Comparison of ENCODE assay signal across 1 cellular context in the genomic region with DNA sequence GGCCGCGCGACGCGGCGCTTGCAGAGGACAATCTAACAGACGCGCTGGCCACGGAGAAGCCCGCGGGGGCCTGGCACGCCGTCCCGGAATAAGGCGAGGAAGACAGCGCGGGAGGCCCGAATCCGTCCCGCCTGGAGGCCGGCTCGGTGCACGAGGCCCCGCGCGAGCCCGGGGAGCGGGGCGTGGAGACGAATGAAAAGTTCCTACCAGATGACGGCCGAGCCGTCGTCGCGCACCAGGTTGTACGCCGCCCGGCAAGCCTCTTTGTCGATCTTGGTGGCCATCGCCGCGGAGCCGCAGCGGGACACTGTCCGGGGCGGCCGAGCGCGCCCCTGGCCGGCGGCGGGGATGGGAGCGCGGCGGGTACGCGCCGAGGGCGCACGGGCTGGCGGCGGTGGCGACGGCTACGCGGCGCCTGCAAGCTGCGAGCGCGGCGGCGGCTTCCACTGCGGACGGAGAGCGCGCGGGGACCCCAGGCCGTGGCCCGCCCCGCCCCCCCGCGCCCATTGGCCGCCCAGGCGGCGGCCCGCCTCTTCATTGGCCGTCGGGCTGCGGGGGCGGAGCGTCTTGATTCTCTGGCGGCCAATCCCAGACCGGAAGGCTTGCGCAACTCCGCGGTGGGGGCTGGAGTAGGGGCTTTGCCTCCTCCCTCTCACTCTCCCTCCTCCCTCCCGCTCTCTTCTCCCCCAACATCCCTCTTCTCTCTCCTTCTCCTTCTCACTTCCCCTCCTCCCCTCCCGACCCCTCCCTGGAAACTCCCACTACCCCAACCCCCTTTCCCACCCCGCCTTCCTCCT.
TF ChIP-seq lines count a peak whose summit lies in the region.

A gene with protein sequence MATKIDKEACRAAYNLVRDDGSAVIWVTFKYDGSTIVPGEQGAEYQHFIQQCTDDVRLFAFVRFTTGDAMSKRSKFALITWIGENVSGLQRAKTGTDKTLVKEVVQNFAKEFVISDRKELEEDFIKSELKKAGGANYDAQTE (minus strand): TSS at position 448 of the 797 bp plus-strand sequence. CDS start 164 bp downstream, at position 284.

TF ChIP-seq in HepG2, 621 proteins besides CTCF, POLR2A, EP300 and RAD21 (continued from another document and continues in another):
- TF ChIP-seq ZGPAT (CRISPR knock-in tag; IDR thresholded peaks at IDR 0.05), result peak; percentile 37; the same call in 1 of the 2 replicates
- TF ChIP-seq ETV5 (CRISPR knock-in tag; IDR thresholded peaks at IDR 0.05; ENCODE audit: borderline replicate concordance), result peak; percentile 42
- TF ChIP-seq MXD4 (CRISPR knock-in tag; IDR thresholded peaks at IDR 0.05), result no peak
- no peak for TF ChIP-seq TBX3 (IDR thresholded peaks at IDR 0.05; ENCODE audit: borderline replicate concordance)
- 0 out of 2 replicates have a peak, but pooled peaks have one; percentile 50 for TF ChIP-seq ZNF83 (CRISPR knock-in tag; IDR thresholded peaks at IDR 0.05; ENCODE audit: borderline replicate concordance)
- no peak for TF ChIP-seq ZNF34 (CRISPR knock-in tag; IDR thresholded peaks at IDR 0.05; ENCODE audit: borderline replicate concordance)
- TF ChIP-seq FOXK1 (CRISPR knock-in tag; IDR thresholded peaks at IDR 0.05; ENCODE audit: borderline replicate concordance, low read depth), result 0 out of 2 replicates have a peak, but pooled peaks have one; percentile 15
- TF ChIP-seq, protein P1, sequence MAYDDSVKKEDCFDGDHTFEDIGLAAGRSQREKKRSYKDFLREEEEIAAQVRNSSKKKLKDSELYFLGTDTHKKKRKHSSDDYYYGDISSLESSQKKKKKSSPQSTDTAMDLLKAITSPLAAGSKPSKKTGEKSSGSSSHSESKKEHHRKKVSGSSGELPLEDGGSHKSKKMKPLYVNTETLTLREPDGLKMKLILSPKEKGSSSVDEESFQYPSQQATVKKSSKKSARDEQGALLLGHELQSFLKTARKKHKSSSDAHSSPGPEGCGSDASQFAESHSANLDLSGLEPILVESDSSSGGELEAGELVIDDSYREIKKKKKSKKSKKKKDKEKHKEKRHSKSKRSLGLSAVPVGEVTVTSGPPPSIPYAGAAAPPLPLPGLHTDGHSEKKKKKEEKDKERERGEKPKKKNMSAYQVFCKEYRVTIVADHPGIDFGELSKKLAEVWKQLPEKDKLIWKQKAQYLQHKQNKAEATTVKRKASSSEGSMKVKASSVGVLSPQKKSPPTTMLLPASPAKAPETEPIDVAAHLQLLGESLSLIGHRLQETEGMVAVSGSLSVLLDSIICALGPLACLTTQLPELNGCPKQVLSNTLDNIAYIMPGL (CRISPR knock-in tag; IDR thresholded peaks at IDR 0.05; ENCODE audit: borderline replicate concordance in 1 of 2, low read depth in 1 of 2), result no peak
- TF ChIP-seq TAF15 (IDR thresholded peaks at IDR 0.05; ENCODE audit: low read depth, low read length, poor library complexity, severe bottlenecking), result no peak
- TF ChIP-seq HNRNPLL (IDR thresholded peaks at IDR 0.05; ENCODE audit: low read depth, low read length, poor library complexity, severe bottlenecking), result peak; percentile 39
- peak; percentile 47; the same call in 1 of the 2 replicates for TF ChIP-seq GATAD2A (CRISPR knock-in tag; IDR thresholded peaks at IDR 0.05)
- TF ChIP-seq XRCC5 (optimal IDR thresholded peaks at IDR 0.05; ENCODE audit: low read length), result no peak
- TF ChIP-seq GATAD1 (CRISPR knock-in tag; IDR thresholded peaks at IDR 0.05), result 0 out of 2 replicates have a peak, but pooled peaks have one; percentile 26
- TF ChIP-seq ZNF781 (CRISPR knock-in tag; IDR thresholded peaks at IDR 0.05; ENCODE audit: borderline replicate concordance, not compliant biosample characterization), result no peak
- no peak for TF ChIP-seq DPF2 (CRISPR knock-in tag; IDR thresholded peaks at IDR 0.05; ENCODE audit: borderline replicate concordance, low read depth)
- TF ChIP-seq ZNF343 (CRISPR knock-in tag; IDR thresholded peaks at IDR 0.05), result 0 out of 2 replicates have a peak, but pooled peaks have one; percentile 21
- TF ChIP-seq, protein P2, sequence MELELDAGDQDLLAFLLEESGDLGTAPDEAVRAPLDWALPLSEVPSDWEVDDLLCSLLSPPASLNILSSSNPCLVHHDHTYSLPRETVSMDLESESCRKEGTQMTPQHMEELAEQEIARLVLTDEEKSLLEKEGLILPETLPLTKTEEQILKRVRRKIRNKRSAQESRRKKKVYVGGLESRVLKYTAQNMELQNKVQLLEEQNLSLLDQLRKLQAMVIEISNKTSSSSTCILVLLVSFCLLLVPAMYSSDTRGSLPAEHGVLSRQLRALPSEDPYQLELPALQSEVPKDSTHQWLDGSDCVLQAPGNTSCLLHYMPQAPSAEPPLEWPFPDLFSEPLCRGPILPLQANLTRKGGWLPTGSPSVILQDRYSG (CRISPR knock-in tag; IDR thresholded peaks at IDR 0.05), result peak; percentile 64; the same call in 1 of the 2 replicates
- TF ChIP-seq SP1 (IDR thresholded peaks at IDR 0.05), result no peak
- peak; percentile 86 for TF ChIP-seq SP1 (CRISPR knock-in tag; IDR thresholded peaks at IDR 0.05)
- TF ChIP-seq ZFY (CRISPR knock-in tag; IDR thresholded peaks at IDR 0.05), result peak; percentile 76
- TF ChIP-seq POLR2AphosphoS5 (IDR thresholded peaks at IDR 0.05; ENCODE audit: low read depth, low read length), result no peak
- TF ChIP-seq ZNF557 (CRISPR knock-in tag; IDR thresholded peaks at IDR 0.05), result no peak
- TF ChIP-seq CEBPB (IDR thresholded peaks at IDR 0.05; ENCODE audit: borderline replicate concordance, low read depth, low read length), result peak; percentile 100
- no peak for TF ChIP-seq ELF1 (CRISPR knock-in tag; IDR thresholded peaks at IDR 0.05)
- peak; percentile 24; the same call in 1 of the 2 replicates for TF ChIP-seq ZNF746 (CRISPR knock-in tag; IDR thresholded peaks at IDR 0.05)
- TF ChIP-seq ZNF256 (CRISPR knock-in tag; conservative IDR thresholded peaks at IDR 0.05), result peak; percentile 74; the same call in 1 of the 2 replicates
- peak; percentile 41 for TF ChIP-seq ZFX (CRISPR knock-in tag; IDR thresholded peaks at IDR 0.05; ENCODE audit: low read depth)
- TF ChIP-seq GMEB1 (CRISPR knock-in tag; IDR thresholded peaks at IDR 0.05; ENCODE audit: borderline replicate concordance), result no peak
- TF ChIP-seq, protein P3, sequence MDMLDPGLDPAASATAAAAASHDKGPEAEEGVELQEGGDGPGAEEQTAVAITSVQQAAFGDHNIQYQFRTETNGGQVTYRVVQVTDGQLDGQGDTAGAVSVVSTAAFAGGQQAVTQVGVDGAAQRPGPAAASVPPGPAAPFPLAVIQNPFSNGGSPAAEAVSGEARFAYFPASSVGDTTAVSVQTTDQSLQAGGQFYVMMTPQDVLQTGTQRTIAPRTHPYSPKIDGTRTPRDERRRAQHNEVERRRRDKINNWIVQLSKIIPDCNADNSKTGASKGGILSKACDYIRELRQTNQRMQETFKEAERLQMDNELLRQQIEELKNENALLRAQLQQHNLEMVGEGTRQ (IDR thresholded peaks at IDR 0.05; ENCODE audit: low read depth, low read length), result no peak
- TF ChIP-seq, protein P3 (CRISPR knock-in tag; IDR thresholded peaks at IDR 0.05; ENCODE audit: borderline replicate concordance), result no peak
- TF ChIP-seq ZNF432 (CRISPR knock-in tag; IDR thresholded peaks at IDR 0.05; ENCODE audit: borderline replicate concordance), result no peak
- no peak for TF ChIP-seq IRF1 (CRISPR knock-in tag; IDR thresholded peaks at IDR 0.05; ENCODE audit: low read depth)
- TF ChIP-seq, protein P4, sequence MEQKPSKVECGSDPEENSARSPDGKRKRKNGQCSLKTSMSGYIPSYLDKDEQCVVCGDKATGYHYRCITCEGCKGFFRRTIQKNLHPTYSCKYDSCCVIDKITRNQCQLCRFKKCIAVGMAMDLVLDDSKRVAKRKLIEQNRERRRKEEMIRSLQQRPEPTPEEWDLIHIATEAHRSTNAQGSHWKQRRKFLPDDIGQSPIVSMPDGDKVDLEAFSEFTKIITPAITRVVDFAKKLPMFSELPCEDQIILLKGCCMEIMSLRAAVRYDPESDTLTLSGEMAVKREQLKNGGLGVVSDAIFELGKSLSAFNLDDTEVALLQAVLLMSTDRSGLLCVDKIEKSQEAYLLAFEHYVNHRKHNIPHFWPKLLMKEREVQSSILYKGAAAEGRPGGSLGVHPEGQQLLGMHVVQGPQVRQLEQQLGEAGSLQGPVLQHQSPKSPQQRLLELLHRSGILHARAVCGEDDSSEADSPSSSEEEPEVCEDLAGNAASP (CRISPR knock-in tag; IDR thresholded peaks at IDR 0.05; ENCODE audit: borderline replicate concordance), result no peak
- no peak for TF ChIP-seq SKIL (CRISPR knock-in tag; IDR thresholded peaks at IDR 0.05; ENCODE audit: borderline replicate concordance)
- no peak for TF ChIP-seq ZNF589 (CRISPR knock-in tag; conservative IDR thresholded peaks at IDR 0.05)
- TF ChIP-seq ZNF841 (CRISPR knock-in tag; IDR thresholded peaks at IDR 0.05; ENCODE audit: borderline replicate concordance), result no peak
- no peak for TF ChIP-seq TRIM24 (CRISPR knock-in tag; IDR thresholded peaks at IDR 0.05)
- TF ChIP-seq ZNF274 (CRISPR knock-in tag; IDR thresholded peaks at IDR 0.05), result peak; percentile 71; the same call in 1 of the 2 replicates
- TF ChIP-seq, protein P5, sequence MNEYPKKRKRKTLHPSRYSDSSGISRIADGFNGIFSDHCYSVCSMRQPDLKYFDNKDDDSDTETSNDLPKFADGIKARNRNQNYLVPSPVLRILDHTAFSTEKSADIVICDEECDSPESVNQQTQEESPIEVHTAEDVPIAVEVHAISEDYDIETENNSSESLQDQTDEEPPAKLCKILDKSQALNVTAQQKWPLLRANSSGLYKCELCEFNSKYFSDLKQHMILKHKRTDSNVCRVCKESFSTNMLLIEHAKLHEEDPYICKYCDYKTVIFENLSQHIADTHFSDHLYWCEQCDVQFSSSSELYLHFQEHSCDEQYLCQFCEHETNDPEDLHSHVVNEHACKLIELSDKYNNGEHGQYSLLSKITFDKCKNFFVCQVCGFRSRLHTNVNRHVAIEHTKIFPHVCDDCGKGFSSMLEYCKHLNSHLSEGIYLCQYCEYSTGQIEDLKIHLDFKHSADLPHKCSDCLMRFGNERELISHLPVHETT (CRISPR knock-in tag; conservative IDR thresholded peaks at IDR 0.05), result no peak
- 0 out of 2 replicates have a peak, but pooled peaks have one; percentile 48 for TF ChIP-seq ZNF543 (CRISPR knock-in tag; IDR thresholded peaks at IDR 0.05)
- no peak for TF ChIP-seq ZNF446 (CRISPR knock-in tag; IDR thresholded peaks at IDR 0.05)
- TF ChIP-seq ZKSCAN5 (CRISPR knock-in tag; IDR thresholded peaks at IDR 0.05), result no peak
- TF ChIP-seq ZNF530 (CRISPR knock-in tag; IDR thresholded peaks at IDR 0.05; ENCODE audit: low read depth), result no peak
- peak; percentile 61; the same call in 1 of the 2 replicates for TF ChIP-seq E2F1 (CRISPR knock-in tag; IDR thresholded peaks at IDR 0.05)
- peak; percentile 75 for TF ChIP-seq ASH2L (IDR thresholded peaks at IDR 0.05; ENCODE audit: insufficient read length, low read depth, low read length)
